Comparison of ENCODE assay signal across 24 cellular contexts in the genomic region with DNA sequence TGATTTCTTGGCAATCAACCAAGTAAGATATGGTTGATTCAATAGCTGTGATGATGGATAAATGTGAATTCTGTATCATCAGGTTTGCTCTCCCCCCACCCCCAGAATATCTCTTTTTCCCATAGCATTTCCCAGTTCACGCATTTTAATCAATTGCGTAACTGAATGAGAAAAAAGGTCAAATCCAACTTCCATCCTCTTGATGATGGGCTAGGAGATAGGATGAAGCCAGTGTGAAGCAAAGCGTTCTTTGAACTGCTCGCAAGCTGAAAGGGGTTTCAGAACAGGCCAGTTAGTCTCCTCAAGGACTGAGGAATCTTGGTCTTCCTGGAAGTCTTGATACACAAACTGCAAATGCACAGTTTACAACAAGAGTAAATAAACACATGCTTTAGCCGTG.
"Had no signal": no experiment of that assay in that cellular context is flagged by ENCODE, and none has a peak within 500 bp of the region (broad histone marks: within the 10 kb centered on the region; RNA-seq: fewer than 3 reads in every experiment).

No MANE protein-coding gene starts in this region.

- H3K27me3 ChIP-seq: brain microvascular endothelial cell, gastrocnemius medialis, right atrium auricular region, uterus had no signal

- H3K36me3 ChIP-seq: brain microvascular endothelial cell, gastrocnemius medialis, right atrium auricular region, uterus had no signal

- H3K4me3 Mint-ChIP-seq: activated naive CD4-positive, alpha-beta T cell treated with anti-CD3 and anti-CD28 coated beads for 36 hours; activated naive CD8-positive, alpha-beta T cell treated with anti-CD3 and anti-CD28 coated beads, Interleukin-2, amount 10 ng/mL, durations not matched to agents 7 days and 5 days; activated T-helper 1 cell treated with anti-CD3 and anti-CD28 coated beads, Interleukin-12 subunit alpha, Interleukin-12 subunit beta, Interleukin-2, Interleukin-4 antibody, amounts not matched to agents 30 ng/mL and 10 ng/mL and 1 ng/mL, durations not matched to agents 14 hours and 24 hours and 36 hours; dendritic cell treated with granulocyte-macrophage colony-stimulating factor and Interleukin-4, amounts not matched to agents 40 ng/mL and 50 ng/mL, for 4 days; naive thymus-derived CD8-positive, alpha-beta T cell; type B pancreatic cell had no signal

- H3K27ac Mint-ChIP-seq: activated naive CD4-positive, alpha-beta T cell treated with anti-CD3 and anti-CD28 coated beads for 36 hours; activated naive CD8-positive, alpha-beta T cell treated with anti-CD3 and anti-CD28 coated beads, Interleukin-2, amount 10 ng/mL, durations not matched to agents 7 days and 5 days; activated T-helper 1 cell treated with anti-CD3 and anti-CD28 coated beads, Interleukin-12 subunit alpha, Interleukin-12 subunit beta, Interleukin-2, Interleukin-4 antibody, amounts not matched to agents 30 ng/mL and 10 ng/mL and 1 ng/mL, durations not matched to agents 14 hours and 24 hours and 36 hours; dendritic cell treated with granulocyte-macrophage colony-stimulating factor and Interleukin-4, amounts not matched to agents 40 ng/mL and 50 ng/mL, for 4 days; naive thymus-derived CD8-positive, alpha-beta T cell; type B pancreatic cell had no signal

- H3K4me1 ChIP-seq: gastrocnemius medialis, right atrium auricular region, uterus had no signal

- H3K27ac ChIP-seq: brain microvascular endothelial cell, gastrocnemius medialis, right atrium auricular region, uterus, VCaP had no signal

- DNase-seq: activated CD4-positive, alpha-beta T cell treated with anti-CD3 and anti-CD28 coated beads for 48 hours; activated CD4-positive, alpha-beta T cell treated with anti-CD3 and anti-CD28 coated beads, Interleukin-2, amount 50 U/mL, for 48 hours; activated CD8-positive, alpha-beta memory T cell treated with anti-CD3 and anti-CD28 coated beads, Interleukin-2, amount 50 U/mL, for 4 hours; activated effector memory CD4-positive, alpha-beta T cell treated with anti-CD3 and anti-CD28 coated beads, Interleukin-2, amount 50 U/mL, for 16 hours; activated naive CD4-positive, alpha-beta T cell treated with anti-CD3 and anti-CD28 coated beads for 36 hours; activated naive CD8-positive, alpha-beta T cell treated with anti-CD3 and anti-CD28 coated beads, Interleukin-2, amount 10 ng/mL, durations not matched to agents 7 days and 5 days; activated T-cell treated with anti-CD3 and anti-CD28 coated beads, Interleukin-2, amount 50 U/mL, for 1 hour; brain microvascular endothelial cell; central memory CD4-positive, alpha-beta T cell; effector memory CD4-positive, alpha-beta T cell; gastrocnemius medialis; glutamatergic neuron; left cardiac atrium; mammary epithelial cell; naive thymus-derived CD8-positive, alpha-beta T cell; stimulated activated CD4-positive, alpha-beta T cell treated with anti-CD3 and anti-CD28 coated beads, Interleukin-2, amount 100 ng/mL, for 48 hours; stimulated activated naive CD8-positive, alpha-beta T cell treated with anti-CD3 and anti-CD28 coated beads, Interleukin-15, Interleukin-2, amounts not matched to agents 100 U/mL and 50 U/mL, for 24 hours; T-helper 1 cell; uterus had no signal

- H3K9me3 ChIP-seq: gastrocnemius medialis, right atrium auricular region, uterus had no signal

- ATAC-seq: gastrocnemius medialis; left cardiac atrium; naive thymus-derived CD8-positive, alpha-beta T cell; stimulated activated naive CD8-positive, alpha-beta T cell treated with anti-CD3 and anti-CD28 coated beads, Interleukin-15, Interleukin-2, amounts not matched to agents 100 U/mL and 50 U/mL, for 24 hours had no signal

- H3K9me3 Mint-ChIP-seq: activated naive CD4-positive, alpha-beta T cell treated with anti-CD3 and anti-CD28 coated beads for 36 hours; activated T-helper 1 cell treated with anti-CD3 and anti-CD28 coated beads, Interleukin-12 subunit alpha, Interleukin-12 subunit beta, Interleukin-2, Interleukin-4 antibody, amounts not matched to agents 30 ng/mL and 10 ng/mL and 1 ng/mL, durations not matched to agents 14 hours and 24 hours and 36 hours; dendritic cell treated with granulocyte-macrophage colony-stimulating factor and Interleukin-4, amounts not matched to agents 40 ng/mL and 50 ng/mL, for 4 days; type B pancreatic cell had no signal

- H3K27me3 Mint-ChIP-seq: activated naive CD8-positive, alpha-beta T cell treated with anti-CD3 and anti-CD28 coated beads, Interleukin-2, amount 10 ng/mL, durations not matched to agents 7 days and 5 days; naive thymus-derived CD8-positive, alpha-beta T cell; type B pancreatic cell had no signal

- H3K4me3 ChIP-seq: gastrocnemius medialis, right atrium auricular region, uterus had no signal

- H3K36me3 Mint-ChIP-seq: activated naive CD8-positive, alpha-beta T cell treated with anti-CD3 and anti-CD28 coated beads, Interleukin-2, amount 10 ng/mL, durations not matched to agents 7 days and 5 days; type B pancreatic cell had no signal
